In genomic region chr2:112198780-112199179, GRCh38 we compare ENCODE assay signal across 14 cellular contexts.
"Had no signal": no experiment of that assay in that cellular context is flagged by ENCODE, and none has a peak within 500 bp of the region (broad histone marks: within the 10 kb centered on the region; RNA-seq: fewer than 3 reads in every experiment).

No MANE protein-coding gene starts in this region.

- H3K4me1 ChIP-seq: spleen had no signal

- ATAC-seq: naive thymus-derived CD8-positive, alpha-beta T cell; sciatic nerve; T-helper 17 cell had no signal

- H3K4me3 ChIP-seq: lung, spleen had no signal

- H3K27ac ChIP-seq: brain microvascular endothelial cell, neutrophil, spleen had no signal

- DNase-seq: activated CD4-positive, CD25-positive, alpha-beta regulatory T cell; activated effector memory CD4-positive, alpha-beta T cell treated with Interleukin-2 at 50 U/mL for 16 hours; activated T-cell treated with anti-CD3 and anti-CD28 coated beads, Interleukin-2, amount 50 U/mL, for 1 hour; brain microvascular endothelial cell; glutamatergic neuron; naive thymus-derived CD8-positive, alpha-beta T cell; spleen; stimulated activated CD4-positive, alpha-beta T cell treated with anti-CD3 and anti-CD28 coated beads, Interleukin-1b, Interleukin-23, amount 100 ng/mL, for 48 hours; stimulated activated naive CD4-positive, alpha-beta T cell treated with Interleukin-2 at 50 U/mL for 16 hours; T-helper 17 cell; trophoblast cell had no signal

- H3K36me3 ChIP-seq: brain microvascular endothelial cell, neutrophil, spleen had no signal

- H3K27me3 ChIP-seq: brain microvascular endothelial cell, neutrophil, spleen had no signal
